14 cellular contexts compared by ENCODE assay signal in the genomic region with DNA sequence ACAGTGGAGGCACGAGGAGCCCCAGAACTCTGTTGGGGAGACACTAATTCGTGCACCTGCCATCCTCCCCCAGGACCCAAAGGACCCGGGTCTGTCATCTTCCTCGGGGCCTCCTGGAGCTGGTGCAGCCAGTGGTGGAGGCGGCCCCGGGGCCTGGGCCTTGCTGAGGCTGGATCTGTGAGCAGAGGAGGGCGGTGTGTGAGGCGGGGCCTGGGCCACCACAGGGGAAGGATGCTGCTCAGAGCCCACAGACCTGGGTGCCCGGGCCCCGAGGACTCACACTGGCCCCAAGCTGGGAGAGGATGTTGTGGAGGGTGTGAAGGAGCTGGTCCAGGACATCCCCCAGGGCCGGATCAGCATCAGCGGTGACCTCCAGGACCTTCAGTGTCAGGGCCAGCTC. TPM values are rescaled to one million over a fixed set of nuclear protein-coding genes. Genes with fewer than 3 reads are reported as not detected.
DNase-seq lines count a peak whose midpoint lies in the region; ATAC-seq, FAIRE-seq and TF ChIP-seq lines count a peak whose summit lies in the region.
"Had no signal": no experiment of that assay in that cellular context is flagged by ENCODE, and none has a peak within 500 bp of the region (broad histone marks: within the 10 kb centered on the region; RNA-seq: fewer than 3 reads in every experiment).

No MANE protein-coding gene starts in this region.

- no peak for TF ChIP-seq POLR2A in A549 (IDR thresholded peaks at IDR 0.05; ENCODE audit: low read length)

- no peak for TF ChIP-seq RAD21 in A549 (conservative IDR thresholded peaks at IDR 0.05 in 1 of 2, IDR thresholded peaks at IDR 0.05 in 1 of 2)

- intact Hi-C loops in Panc1 (cut with micrococcal nuclease; ENCODE audit: unreplicated experiment): no loop called here

- peaks cover 0 to 2% (median 0%) of the 10 kb centered on the region in 5 donors for H3K27me3 Mint-ChIP-seq in naive thymus-derived CD8-positive, alpha-beta T cell

- H3K9me3 ChIP-seq in A549 (no peaks in the 10 kb centered on the region), Panc1 (ENCODE audit: control insufficient read depth, insufficient read depth, low read depth, low read length) (no peaks in the 10 kb centered on the region)

- H3K27ac ChIP-seq in A549 (no peak overlapping the region), Panc1 (ENCODE audit: low read length) (no peak overlapping the region)
- H3K27ac ChIP-seq: RWPE1 had no signal

- 59% methylated on average over 12 of the region's 12 CpGs for WGBS in A549 (ENCODE audit: missing lambda C conversion rate)

- H3K4me3 Mint-ChIP-seq in naive thymus-derived CD8-positive, alpha-beta T cell: peak overlapping the region; percentile 8 to 91 (median 81)
- H3K4me3 Mint-ChIP-seq: activated B cell treated with CpG ODN at 0.5 μM for 24 hours had no signal

- peak overlapping the region; percentile 86 to 96 (median 92) for H3K27ac Mint-ChIP-seq in naive thymus-derived CD8-positive, alpha-beta T cell
- H3K27ac Mint-ChIP-seq: activated B cell treated with CpG ODN at 0.5 μM for 24 hours had no signal

- POLR2A ChIA-PET in A549 (lab: Yijun Ruan, JAX) (no interaction called here), Panc1 (lab: Charles Lee) (interaction anchor here (0.6 to 0.7 kb wide), 5 partner anchors 24 to 404 kb away, joined by 3 to 10 read pairs (median 3); no protein-coding TSS in a partner anchor), HEK293T (lab: Yijun Ruan, JAX) (no interaction called here)
- POLR2A ChIA-PET in naive thymus-derived CD8-positive, alpha-beta T cell (lab: Charles Lee): interaction anchor here (0.6 to 3.5 kb wide), 5 partner anchors 11 to 695 kb away, joined by 3 to 13 read pairs (median 5); a partner anchor contains a TSS

- TF ChIP-seq CTCF in A549 (IDR thresholded peaks at IDR 0.05) (no peak), Panc1 (IDR thresholded peaks at IDR 0.05) (no peak)

- no peak for DNase-seq in A549 (ENCODE audit: low read depth in 1 of 2, low spot score in 1 of 2)
- DNase-seq in Panc1 (ENCODE audit: low read depth, low spot score): no peak
- peak; percentile 28 for DNase-seq in activated gamma-delta T cell treated with anti-CD3 and anti-CD28 coated beads, Interleukin-2, amount 50 U/mL, for 16 hours (ENCODE audit: low read depth)
- DNase-seq in naive thymus-derived CD8-positive, alpha-beta T cell: peak in 9 of 10 donors; percentile 14 to 72 (median 41)
- no peak for DNase-seq in HEK293T (ENCODE audit: extremely low spot score)
- DNase-seq in D341Med (ENCODE audit: low spot score): no peak
- DNase-seq: activated B cell treated with CpG ODN at 0.5 μM for 24 hours had no signal

- BruUV-seq in Panc1 (replicated peaks; lab: Mats Ljungman, UMichigan): no TSS peak

- no peaks in the 10 kb centered on the region for H3K36me3 Mint-ChIP-seq in naive thymus-derived CD8-positive, alpha-beta T cell

- CTCF ChIA-PET in A549 (lab: Yijun Ruan, JAX) (interaction anchor here (0.7 to 1.4 kb wide), 3 partner anchors 13 to 468 kb away, joined by 3 to 6 read pairs (median 3); no protein-coding TSS in a partner anchor), Panc1 (lab: Charles Lee) (interaction anchor here (0.6 to 0.7 kb wide), 6 partner anchors 26 to 238 kb away, joined by 3 to 9 read pairs (median 4); no protein-coding TSS in a partner anchor), HEK293T (lab: Yijun Ruan, JAX) (interaction anchor here (0.6 kb wide), 1 partner anchor 306 kb away, joined by 6 read pairs; a partner anchor contains a TSS)

- H3K4me1 ChIP-seq in A549 (no peaks in the 10 kb centered on the region), Panc1 (ENCODE audit: control insufficient read depth, insufficient read depth, low read length) (no peaks in the 10 kb centered on the region)

- H3K4me3 ChIP-seq in A549: no peak overlapping the region
- H3K4me3 ChIP-seq in Panc1 (ENCODE audit: low read depth in 2 of 2, low read length in 2 of 2): no peak overlapping the region

- no peak for FAIRE-seq in A549 (lab: Jason Lieb, UNC)
- FAIRE-seq: GM18507 had no signal

- H3K9me3 Mint-ChIP-seq in naive thymus-derived CD8-positive, alpha-beta T cell: no peaks in the 10 kb centered on the region
- H3K9me3 Mint-ChIP-seq: activated B cell treated with CpG ODN at 0.5 μM for 24 hours had no signal

- H3K36me3 ChIP-seq in Panc1 (ENCODE audit: control insufficient read depth, insufficient read depth, low read length): no peaks in the 10 kb centered on the region

- no peak for TF ChIP-seq EP300 in A549 (IDR thresholded peaks at IDR 0.05)

- no peak overlapping the region for H3K4me2 ChIP-seq in A549

- ATAC-seq in A549 (peak; percentile 35 to 37; a peak in 3 of 6 replicates), Panc1 (peak; percentile 51), GM21381 (IDR thresholded peaks at IDR 0.05; ENCODE audit: unreplicated experiment) (no peak), GM19035 (IDR thresholded peaks at IDR 0.05; ENCODE audit: unreplicated experiment) (no peak)
- peak; percentile 89 to 94 for ATAC-seq in naive thymus-derived CD8-positive, alpha-beta T cell

- peaks cover 18 to 36% (median 29%) of the 10 kb centered on the region in 4 donors for H3K4me1 Mint-ChIP-seq in naive thymus-derived CD8-positive, alpha-beta T cell

- in situ Hi-C loops in Panc1 (cut with HindIII; ENCODE audit: low pct_unique_long_range_greater_than_20kb, low sequenced_read_pairs): no loop called here

- H3K27me3 ChIP-seq in Panc1 (ENCODE audit: control insufficient read depth, insufficient read depth, low read length): no peaks in the 10 kb centered on the region

TF ChIP-seq in A549, 52 proteins besides CTCF, POLR2A, EP300 and RAD21 (continues in another document):
- no peak for TF ChIP-seq RNF2 (IDR thresholded peaks at IDR 0.05; ENCODE audit: borderline replicate concordance, low read depth)
- TF ChIP-seq SMC3 (IDR thresholded peaks at IDR 0.05): no peak
- no peak for TF ChIP-seq KDM5A (IDR thresholded peaks at IDR 0.05)
- TF ChIP-seq PHF8 (IDR thresholded peaks at IDR 0.05; ENCODE audit: borderline replicate concordance, low read depth): no peak
- TF ChIP-seq HOXB5 (CRISPR knock-in tag; IDR thresholded peaks at IDR 0.05): no peak

TF ChIP-seq in HEK293T, 16 proteins besides CTCF, POLR2A, EP300 and RAD21 (continues in another document):
- TF ChIP-seq TARDBP (IDR thresholded peaks at IDR 0.05) (no peak), NFRKB (IDR thresholded peaks at IDR 0.05) (no peak), FOXA1 (IDR thresholded peaks at IDR 0.05) (no peak), FOXM1 (IDR thresholded peaks at IDR 0.05; ENCODE audit: borderline replicate concordance) (no peak), L3MBTL2 (conservative IDR thresholded peaks at IDR 0.05) (no peak), LEF1 (IDR thresholded peaks at IDR 0.05; ENCODE audit: borderline replicate concordance) (no peak)

RNA-seq across cellular contexts. Expression of a gene that starts 8.3 kb away (rescaled TPM):
- polyA plus RNA-seq in A549 (2011; rRNA removed) (not detected in 2 replicates), A549 (2017; fragmentation: RNase III; extraction: RNeasy Plus Mini Kit Qiagen cat#74134 plus additional on column Dnase treatment) (not detected in 3 replicates)
- polyA plus RNA-seq in A549 (2012; cell fraction: cytosol; rRNA removed): not detected in 2 replicates
- polyA plus RNA-seq in A549 (2012; cell fraction: nucleus; rRNA removed): not detected in 2 replicates
- polyA minus RNA-seq in A549 (2011; rRNA and poly(A)+ RNA removed): not detected in 2 replicates
- total RNA-seq in Panc1 (2021; ENCODE audit: unreplicated experiment): not detected
- not detected for polyA plus RNA-seq in Panc1 (2012; ENCODE audit: insufficient read length)
- not detected for total RNA-seq in naive thymus-derived CD8-positive, alpha-beta T cell
- polyA plus RNA-seq in naive thymus-derived CD8-positive, alpha-beta T cell: not detected
- total RNA-seq: activated B cell treated with CpG ODN at 0.5 μM for 24 hours, fibroblast of villous mesenchyme, H4 had no signal

RNA-seq across cellular contexts. Expression of a gene that starts 12.1 kb away (rescaled TPM):
- polyA plus RNA-seq in A549 (2011; rRNA removed): not detected in 2 replicates
- polyA plus RNA-seq in A549 (2012; cell fraction: cytosol; rRNA removed): not detected in 2 replicates
- not detected in 2 replicates for polyA plus RNA-seq in A549 (2012; cell fraction: nucleus; rRNA removed)
- not detected in 3 replicates for polyA plus RNA-seq in A549 (2017; fragmentation: RNase III; extraction: RNeasy Plus Mini Kit Qiagen cat#74134 plus additional on column Dnase treatment)
- polyA minus RNA-seq in A549 (2011; rRNA and poly(A)+ RNA removed): not detected in 2 replicates
- not detected for total RNA-seq in Panc1 (2021; ENCODE audit: unreplicated experiment)
- not detected for polyA plus RNA-seq in Panc1 (2012; ENCODE audit: insufficient read length)
- not detected for total RNA-seq in naive thymus-derived CD8-positive, alpha-beta T cell
- polyA plus RNA-seq in naive thymus-derived CD8-positive, alpha-beta T cell: under 1 TPM in 2 of 3 donors, not detected in 1; 0.11 to 0.17 TPM
- total RNA-seq: activated B cell treated with CpG ODN at 0.5 μM for 24 hours, fibroblast of villous mesenchyme, H4 had no signal

RNA-seq across cellular contexts. Expression of a gene that starts 31.7 kb away (rescaled TPM):
- not detected in 2 replicates for polyA plus RNA-seq in A549 (2011; rRNA removed)
- 0.12 TPM in 1 of 2 replicates, not detected in the other for polyA plus RNA-seq in A549 (2012; cell fraction: cytosol; rRNA removed)
- 0.14 TPM in 1 of 2 replicates, not detected in the other for polyA plus RNA-seq in A549 (2012; cell fraction: nucleus; rRNA removed)
- not detected in 3 replicates for polyA plus RNA-seq in A549 (2017; fragmentation: RNase III; extraction: RNeasy Plus Mini Kit Qiagen cat#74134 plus additional on column Dnase treatment)
- not detected in 2 replicates for polyA minus RNA-seq in A549 (2011; rRNA and poly(A)+ RNA removed)
- 0.33 TPM for total RNA-seq in Panc1 (2021; ENCODE audit: unreplicated experiment)
- polyA plus RNA-seq in Panc1 (2012; ENCODE audit: insufficient read length): not detected
- not detected for total RNA-seq in naive thymus-derived CD8-positive, alpha-beta T cell
- polyA plus RNA-seq in naive thymus-derived CD8-positive, alpha-beta T cell: not detected
- total RNA-seq: activated B cell treated with CpG ODN at 0.5 μM for 24 hours, fibroblast of villous mesenchyme, H4 had no signal

RNA-seq across cellular contexts. Expression of a gene that starts 32.5 kb away (rescaled TPM):
- polyA plus RNA-seq in A549 (2011; rRNA removed): not detected in 2 replicates
- not detected in 2 replicates for polyA plus RNA-seq in A549 (2012; cell fraction: cytosol; rRNA removed)
- polyA plus RNA-seq in A549 (2012; cell fraction: nucleus; rRNA removed): 0.16 TPM in 1 of 2 replicates, not detected in the other
- polyA plus RNA-seq in A549 (2017; fragmentation: RNase III; extraction: RNeasy Plus Mini Kit Qiagen cat#74134 plus additional on column Dnase treatment): not detected in 3 replicates
- not detected in 2 replicates for polyA minus RNA-seq in A549 (2011; rRNA and poly(A)+ RNA removed)
- total RNA-seq in Panc1 (2021; ENCODE audit: unreplicated experiment): 0.33 TPM
- polyA plus RNA-seq in Panc1 (2012; ENCODE audit: insufficient read length): not detected
- not detected for total RNA-seq in naive thymus-derived CD8-positive, alpha-beta T cell
- polyA plus RNA-seq in naive thymus-derived CD8-positive, alpha-beta T cell: not detected
- total RNA-seq: activated B cell treated with CpG ODN at 0.5 μM for 24 hours, fibroblast of villous mesenchyme, H4 had no signal
- polyA plus RNA-seq: thymus had no signal

RNA-seq across cellular contexts. Expression of a gene that starts 39.8 kb away (rescaled TPM):
- polyA plus RNA-seq in A549 (2011; rRNA removed): 0.90 and 1.1 TPM in 2 replicates
- 1.1 and 1.5 TPM in 2 replicates for polyA plus RNA-seq in A549 (2012; cell fraction: cytosol; rRNA removed)
- polyA plus RNA-seq in A549 (2012; cell fraction: nucleus; rRNA removed): 1.8 and 2.4 TPM in 2 replicates
- polyA plus RNA-seq in A549 (2017; fragmentation: RNase III; extraction: RNeasy Plus Mini Kit Qiagen cat#74134 plus additional on column Dnase treatment): 0.71 to 1.1 TPM (median 0.99 TPM) in 3 replicates
- polyA minus RNA-seq in A549 (2011; rRNA and poly(A)+ RNA removed): 0.44 and 0.54 TPM in 2 replicates
- 0.46 TPM for total RNA-seq in Panc1 (2021; ENCODE audit: unreplicated experiment)
- polyA plus RNA-seq in Panc1 (2012; ENCODE audit: insufficient read length): 0.85 TPM
- not detected for total RNA-seq in naive thymus-derived CD8-positive, alpha-beta T cell
- polyA plus RNA-seq in naive thymus-derived CD8-positive, alpha-beta T cell: not detected
- total RNA-seq: activated B cell treated with CpG ODN at 0.5 μM for 24 hours, fibroblast of villous mesenchyme, H4 had no signal

Comparison
In these comparisons a context has a peak if more than half of its experiments do, and no peak if none do; other contexts are left out.
1. ATAC-seq: peak in A549 (2 of 2), Panc1 (single experiment) and naive thymus-derived CD8-positive, alpha-beta T cell (2 of 2); none in GM21381 (single experiment) and GM19035 (single experiment).
2. DNase-seq: peak in activated gamma-delta T cell treated with anti-CD3 and anti-CD28 coated beads, Interleukin-2, amount 50 U/mL, for 16 hours (single experiment) and naive thymus-derived CD8-positive, alpha-beta T cell (9 of 10); none in A549 (0 of 2), Panc1 (single experiment), HEK293T (single experiment) and D341Med (single experiment).
3. POLR2A ChIA-PET loops: an anchor here in Panc1 (0.6 to 0.7 kb wide) and naive thymus-derived CD8-positive, alpha-beta T cell (0.6 to 3.5 kb wide); none called in A549 and HEK293T.